ENCODE assay signal across 8 cellular contexts in the genomic region with DNA sequence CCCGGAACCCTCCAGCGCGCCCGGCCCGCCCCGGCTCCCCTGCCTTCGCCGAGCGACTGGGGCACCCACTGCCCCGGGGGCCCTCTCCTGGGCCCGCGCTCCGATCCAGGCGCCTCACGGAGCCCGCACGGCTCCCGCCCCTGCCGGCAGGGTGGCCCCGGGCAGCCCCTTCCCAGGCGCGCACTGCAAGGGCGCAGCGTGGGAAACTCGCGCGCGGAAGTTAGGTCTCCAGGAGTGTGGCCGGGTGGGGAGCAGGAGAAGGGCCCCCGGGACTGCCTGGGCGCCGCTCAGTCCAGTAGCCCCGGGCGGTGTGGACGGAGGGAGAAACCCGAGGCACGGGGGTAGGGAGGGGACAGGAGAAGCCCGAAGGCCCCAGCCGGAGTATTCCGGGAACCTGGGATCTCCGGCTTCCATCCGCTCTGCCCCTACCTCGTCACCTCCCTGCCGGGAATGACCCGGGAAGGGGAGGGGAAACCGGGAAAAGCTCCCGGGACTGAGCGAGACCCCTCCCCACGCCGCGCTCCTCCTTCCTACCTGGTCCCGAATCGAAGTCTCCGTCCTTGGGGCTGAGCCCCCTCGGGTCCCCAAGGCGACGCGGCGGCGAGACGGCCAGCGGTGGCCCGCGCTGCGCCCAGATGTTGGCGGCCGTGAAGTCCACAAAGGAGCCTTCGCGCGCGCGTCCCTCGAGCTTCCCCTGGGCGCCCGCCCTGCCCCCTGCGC. TPM values are rescaled to one million over a fixed set of nuclear protein-coding genes. Genes with fewer than 3 reads are reported as not detected.
DNase-seq lines count a peak whose midpoint lies in the region; ATAC-seq and TF ChIP-seq lines count a peak whose summit lies in the region.

No MANE protein-coding gene starts in this region.

- peaks cover 39% of the 10 kb centered on the region for H3K4me1 Mint-ChIP-seq in T-helper 2 cell treated with Interferon-gamma antibody and Interleukin-4, amounts not matched to agents 5 μg/mL and 100 μg/mL, for 36 hours (ENCODE audit: low read depth)
- peaks cover 43 to 45% of the 10 kb centered on the region in 2 donors for H3K4me1 Mint-ChIP-seq in natural killer cell treated with Interleukin-12 subunit alpha and Interleukin-12 subunit beta and Interleukin-15 and Interleukin-18, amount 100 ng/mL, for 72 hours (ENCODE audit: low read depth in 2 of 2)

- CTCF ChIA-PET in AG04450 (lab: Charles Lee) (interaction anchor here (0.6 to 4.4 kb wide), 5 partner anchors 14 to 85 kb away, joined by 3 to 58 read pairs (median 15); no protein-coding TSS in a partner anchor), HEK293T (lab: Yijun Ruan, JAX) (interaction anchor here (1.9 kb wide), 1 partner anchor 25 kb away, joined by 6 read pairs; no protein-coding TSS in a partner anchor)

- H3K4me3 Mint-ChIP-seq in T-helper 2 cell treated with Interferon-gamma antibody and Interleukin-4, amounts not matched to agents 5 μg/mL and 100 μg/mL, for 36 hours = peak overlapping the region; percentile 87
- peak overlapping the region; percentile 90 for H3K4me3 Mint-ChIP-seq in natural killer cell treated with Interleukin-12 subunit alpha and Interleukin-12 subunit beta and Interleukin-15 and Interleukin-18, amount 100 ng/mL, for 72 hours

- H3F3A ChIP-seq in GM23248 (ENCODE audit: insufficient read depth) = peaks cover 30% of the 10 kb centered on the region

- in situ Hi-C loops in GM23248 (cut with MboI) = loop anchor here (5.0 kb wide), 1 partner anchor 63 kb away; no protein-coding TSS in a partner anchor

- peak overlapping the region; percentile 45 for H3K27ac Mint-ChIP-seq in T-helper 2 cell treated with Interferon-gamma antibody and Interleukin-4, amounts not matched to agents 5 μg/mL and 100 μg/mL, for 36 hours
- H3K27ac Mint-ChIP-seq in natural killer cell treated with Interleukin-12 subunit alpha and Interleukin-12 subunit beta and Interleukin-15 and Interleukin-18, amount 100 ng/mL, for 72 hours = peak overlapping the region; percentile 33 to 48

- H3K79me2 ChIP-seq in GM23248 (ENCODE audit: insufficient read depth) = peaks cover 42% of the 10 kb centered on the region

- peaks cover 6% of the 10 kb centered on the region; the same call in 1 of the 2 replicates for H3K36me3 ChIP-seq in GM23248 (ENCODE audit: low read depth)

- POLR2A ChIA-PET in AG04450 (lab: Yijun Ruan, JAX) = interaction anchor here (0.6 to 3.9 kb wide), 26 partner anchors 8 to 382 kb away, joined by 3 to 32 read pairs (median 4); a partner anchor contains a TSS
- POLR2A ChIA-PET in HEK293T (lab: Yijun Ruan, JAX) = no interaction called here

- H3K36me3 Mint-ChIP-seq in T-helper 2 cell treated with Interferon-gamma antibody and Interleukin-4, amounts not matched to agents 5 μg/mL and 100 μg/mL, for 36 hours (ENCODE audit: low read depth) = peaks cover 29% of the 10 kb centered on the region
- peaks cover 6% of the 10 kb centered on the region for H3K36me3 Mint-ChIP-seq in natural killer cell treated with Interleukin-12 subunit alpha and Interleukin-12 subunit beta and Interleukin-15 and Interleukin-18, amount 100 ng/mL, for 72 hours

- H3K27me3 ChIP-seq in AG04450 (ENCODE audit: control insufficient read depth, insufficient read depth, low read length) = no peaks in the 10 kb centered on the region
- no peaks in the 10 kb centered on the region for H3K27me3 ChIP-seq in GM23248 (replicated peaks; ENCODE audit: insufficient read depth)

- no peak for DNase-seq in AG04450 (ENCODE audit: low read depth, low spot score)
- DNase-seq in GM23248 = peak; percentile 64
- DNase-seq in T-helper 2 cell treated with Interferon-gamma antibody and Interleukin-4, amounts not matched to agents 5 μg/mL and 100 μg/mL, for 36 hours (ENCODE audit: low spot score) = no peak
- DNase-seq in epithelial cell of proximal tubule (ENCODE audit: low read depth) = no peak
- peak; percentile 85 for DNase-seq in natural killer cell treated with Interleukin-12 subunit alpha and Interleukin-12 subunit beta and Interleukin-15 and Interleukin-18, amount 100 ng/mL, for 72 hours (ENCODE audit: low spot score)
- DNase-seq in HEK293T (ENCODE audit: extremely low spot score) = no peak
- DNase-seq in H4 (ENCODE audit: low spot score) = no peak

- WGBS in GM23248 (ENCODE audit: low coverage in 1 of 2, low lambda C conversion rate in 2 of 2, missing lambda C conversion rate in 2 of 2), 2 experiments = 0% methylated on average over 40 to 74 of the region's 76 CpGs

- peaks cover 7% of the 10 kb centered on the region for H3K27me3 Mint-ChIP-seq in T-helper 2 cell treated with Interferon-gamma antibody and Interleukin-4, amounts not matched to agents 5 μg/mL and 100 μg/mL, for 36 hours (ENCODE audit: low read depth)
- no peaks in the 10 kb centered on the region for H3K27me3 Mint-ChIP-seq in natural killer cell treated with Interleukin-12 subunit alpha and Interleukin-12 subunit beta and Interleukin-15 and Interleukin-18, amount 100 ng/mL, for 72 hours

- H3K4me1 ChIP-seq in GM23248 (ENCODE audit: insufficient read depth) = peaks cover 28% of the 10 kb centered on the region

- H3K27ac ChIP-seq in AG04450 (ENCODE audit: low read depth, low read length) = peak overlapping the region; percentile 82
- H3K27ac ChIP-seq in GM23248 = peak overlapping the region; percentile 86

- peak; percentile 2 to 12 for ATAC-seq in natural killer cell treated with Interleukin-12 subunit alpha and Interleukin-12 subunit beta and Interleukin-15 and Interleukin-18, amount 100 ng/mL, for 72 hours
- ATAC-seq in GM21360 (IDR thresholded peaks at IDR 0.05; ENCODE audit: unreplicated experiment) = no peak

- H3K9me3 Mint-ChIP-seq in T-helper 2 cell treated with Interferon-gamma antibody and Interleukin-4, amounts not matched to agents 5 μg/mL and 100 μg/mL, for 36 hours = no peaks in the 10 kb centered on the region
- no peaks in the 10 kb centered on the region for H3K9me3 Mint-ChIP-seq in natural killer cell treated with Interleukin-12 subunit alpha and Interleukin-12 subunit beta and Interleukin-15 and Interleukin-18, amount 100 ng/mL, for 72 hours

- H3K4me2 ChIP-seq in GM23248 (ENCODE audit: unreplicated experiment) = peak overlapping the region; percentile 86

- peak overlapping the region; percentile 96 for H3K9ac ChIP-seq in GM23248

- no peaks in the 10 kb centered on the region for H3K9me2 ChIP-seq in GM23248 (ENCODE audit: insufficient read depth)

- H3K9me3 ChIP-seq in AG04450 (ENCODE audit: control insufficient read depth, insufficient read depth, low read length) (peaks cover 4% of the 10 kb centered on the region; the same call in 1 of the 2 replicates), GM23248 (ENCODE audit: low read depth) (no peaks in the 10 kb centered on the region)

- H3K4me3 ChIP-seq in AG04450 (ENCODE audit: low read depth, low read length) (peak overlapping the region; percentile 87), GM23248 (peak overlapping the region; percentile 88), epithelial cell of proximal tubule (ENCODE audit: low read depth, low read length) (peak overlapping the region; percentile 93)

- no peak overlapping the region for H2AFZ ChIP-seq in GM23248

- no peak for TF ChIP-seq CTCF in AG04450 (IDR thresholded peaks at IDR 0.05; ENCODE audit: low read depth, low read length)
- no peak for TF ChIP-seq CTCF in epithelial cell of proximal tubule (conservative IDR thresholded peaks at IDR 0.05; ENCODE audit: low read depth, low read length)

- peaks cover 9% of the 10 kb centered on the region; the same call in 1 of the 2 replicates for H4K20me1 ChIP-seq in GM23248 (ENCODE audit: insufficient read depth)

TF ChIP-seq in HEK293T, 16 proteins besides CTCF, POLR2A, EP300 and RAD21:
- TF ChIP-seq, protein P1, sequence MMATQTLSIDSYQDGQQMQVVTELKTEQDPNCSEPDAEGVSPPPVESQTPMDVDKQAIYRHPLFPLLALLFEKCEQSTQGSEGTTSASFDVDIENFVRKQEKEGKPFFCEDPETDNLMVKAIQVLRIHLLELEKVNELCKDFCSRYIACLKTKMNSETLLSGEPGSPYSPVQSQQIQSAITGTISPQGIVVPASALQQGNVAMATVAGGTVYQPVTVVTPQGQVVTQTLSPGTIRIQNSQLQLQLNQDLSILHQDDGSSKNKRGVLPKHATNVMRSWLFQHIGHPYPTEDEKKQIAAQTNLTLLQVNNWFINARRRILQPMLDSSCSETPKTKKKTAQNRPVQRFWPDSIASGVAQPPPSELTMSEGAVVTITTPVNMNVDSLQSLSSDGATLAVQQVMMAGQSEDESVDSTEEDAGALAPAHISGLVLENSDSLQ (IDR thresholded peaks at IDR 0.05) = no peak
- TF ChIP-seq FOXA1 (IDR thresholded peaks at IDR 0.05) (no peak), SP1 (IDR thresholded peaks at IDR 0.05) (no peak), NFRKB (IDR thresholded peaks at IDR 0.05) (no peak), ELF4 (IDR thresholded peaks at IDR 0.05) (no peak), CTBP1 (IDR thresholded peaks at IDR 0.05; ENCODE audit: borderline replicate concordance) (no peak), ARNT (IDR thresholded peaks at IDR 0.05) (no peak), L3MBTL2 (conservative IDR thresholded peaks at IDR 0.05) (no peak), SUZ12 (IDR thresholded peaks at IDR 0.05) (no peak), FOXK2 (IDR thresholded peaks at IDR 0.05) (no peak), LEF1 (IDR thresholded peaks at IDR 0.05; ENCODE audit: borderline replicate concordance) (no peak)

RNA-seq across cellular contexts. Expression of a gene that starts 0.5 kb away (rescaled TPM):
- polyA plus RNA-seq in AG04450 (2011; rRNA removed) = 15.3 and 21.0 TPM in 2 replicates
- 40.1 and 42.9 TPM in 2 replicates for polyA minus RNA-seq in AG04450 (2011; rRNA and poly(A)+ RNA removed)
- 47.8 and 50.6 TPM in 2 replicates for total RNA-seq in GM23248 (2014; rRNA removed; shearing (Covaris generic))
- polyA plus RNA-seq in GM23248 (2016; fragmentation: Nextera tagmentation; extraction: Ambion mirVana) = 31.2 and 31.5 TPM in 2 replicates
- 42.8 and 69.2 TPM in 2 replicates for total RNA-seq in epithelial cell of proximal tubule
- 100 to 1,000 TPM; 110 to 156 TPM for total RNA-seq in natural killer cell treated with Interleukin-12 subunit alpha and Interleukin-12 subunit beta and Interleukin-15 and Interleukin-18, amount 100 ng/mL, for 72 hours
- total RNA-seq in H4 (2014; rRNA removed; shearing (Covaris generic)) = 29.2 and 43.0 TPM in 2 replicates

RNA-seq across cellular contexts. Expression of a gene that starts 19.1 kb away (rescaled TPM):
- polyA plus RNA-seq in AG04450 (2011; rRNA removed) (31.0 and 31.7 TPM in 2 replicates), GM23248 (2016; fragmentation: Nextera tagmentation; extraction: Ambion mirVana) (28.6 and 30.2 TPM in 2 replicates)
- 32.8 and 40.5 TPM in 2 replicates for polyA minus RNA-seq in AG04450 (2011; rRNA and poly(A)+ RNA removed)
- 31.4 and 32.5 TPM in 2 replicates for total RNA-seq in GM23248 (2014; rRNA removed; shearing (Covaris generic))
- total RNA-seq in epithelial cell of proximal tubule = 28.7 and 40.6 TPM in 2 replicates
- total RNA-seq in natural killer cell treated with Interleukin-12 subunit alpha and Interleukin-12 subunit beta and Interleukin-15 and Interleukin-18, amount 100 ng/mL, for 72 hours = 100 to 1,000 TPM in 1 of 2 donors, 10 to 100 TPM in 1; 83.0 to 139 TPM
- 20.4 and 27.5 TPM in 2 replicates for total RNA-seq in H4 (2014; rRNA removed; shearing (Covaris generic))

Comparison
In these comparisons a context has a peak if more than half of its experiments do, and no peak if none do; other contexts are left out.
1. DNase-seq: peak in GM23248 (single experiment) and natural killer cell treated with Interleukin-12 subunit alpha and Interleukin-12 subunit beta and Interleukin-15 and Interleukin-18, amount 100 ng/mL, for 72 hours (single experiment); none in AG04450 (single experiment), T-helper 2 cell treated with Interferon-gamma antibody and Interleukin-4, amounts not matched to agents 5 μg/mL and 100 μg/mL, for 36 hours (single experiment), epithelial cell of proximal tubule (single experiment), HEK293T (single experiment) and H4 (single experiment).
2. Peak in every context shown above with its lines, with median percentiles within 50 percentile points of each other: H3K4me3 ChIP-seq.